ENCODE assay signal across 2 cellular contexts in the genomic region with DNA sequence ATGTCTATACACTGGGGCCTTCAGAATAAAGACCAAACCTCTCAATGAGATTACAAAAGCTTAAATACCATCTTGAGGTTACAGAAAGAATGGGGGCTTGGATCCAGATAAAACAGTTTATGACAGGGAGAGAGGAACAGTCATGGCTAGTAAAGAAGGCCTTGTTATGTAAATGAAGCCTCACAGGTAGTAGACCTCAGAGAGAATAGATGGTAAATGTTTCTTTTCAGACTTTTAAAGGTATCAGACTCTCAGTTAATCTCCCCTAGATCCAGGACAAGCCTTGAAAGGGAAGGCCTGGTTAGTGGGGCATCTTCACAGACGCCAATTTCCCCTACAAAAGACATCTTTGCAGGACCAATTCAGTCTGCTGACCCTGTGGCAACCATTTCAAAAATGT.
TF ChIP-seq lines count a peak whose summit lies in the region.

No MANE protein-coding gene starts in this region.

TF ChIP-seq in GM23338, 12 proteins besides CTCF, POLR2A, EP300 and RAD21:
- TF ChIP-seq, protein P1, sequence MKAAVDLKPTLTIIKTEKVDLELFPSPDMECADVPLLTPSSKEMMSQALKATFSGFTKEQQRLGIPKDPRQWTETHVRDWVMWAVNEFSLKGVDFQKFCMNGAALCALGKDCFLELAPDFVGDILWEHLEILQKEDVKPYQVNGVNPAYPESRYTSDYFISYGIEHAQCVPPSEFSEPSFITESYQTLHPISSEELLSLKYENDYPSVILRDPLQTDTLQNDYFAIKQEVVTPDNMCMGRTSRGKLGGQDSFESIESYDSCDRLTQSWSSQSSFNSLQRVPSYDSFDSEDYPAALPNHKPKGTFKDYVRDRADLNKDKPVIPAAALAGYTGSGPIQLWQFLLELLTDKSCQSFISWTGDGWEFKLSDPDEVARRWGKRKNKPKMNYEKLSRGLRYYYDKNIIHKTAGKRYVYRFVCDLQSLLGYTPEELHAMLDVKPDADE (IDR thresholded peaks at IDR 0.05), result no peak
- TF ChIP-seq, protein P2, sequence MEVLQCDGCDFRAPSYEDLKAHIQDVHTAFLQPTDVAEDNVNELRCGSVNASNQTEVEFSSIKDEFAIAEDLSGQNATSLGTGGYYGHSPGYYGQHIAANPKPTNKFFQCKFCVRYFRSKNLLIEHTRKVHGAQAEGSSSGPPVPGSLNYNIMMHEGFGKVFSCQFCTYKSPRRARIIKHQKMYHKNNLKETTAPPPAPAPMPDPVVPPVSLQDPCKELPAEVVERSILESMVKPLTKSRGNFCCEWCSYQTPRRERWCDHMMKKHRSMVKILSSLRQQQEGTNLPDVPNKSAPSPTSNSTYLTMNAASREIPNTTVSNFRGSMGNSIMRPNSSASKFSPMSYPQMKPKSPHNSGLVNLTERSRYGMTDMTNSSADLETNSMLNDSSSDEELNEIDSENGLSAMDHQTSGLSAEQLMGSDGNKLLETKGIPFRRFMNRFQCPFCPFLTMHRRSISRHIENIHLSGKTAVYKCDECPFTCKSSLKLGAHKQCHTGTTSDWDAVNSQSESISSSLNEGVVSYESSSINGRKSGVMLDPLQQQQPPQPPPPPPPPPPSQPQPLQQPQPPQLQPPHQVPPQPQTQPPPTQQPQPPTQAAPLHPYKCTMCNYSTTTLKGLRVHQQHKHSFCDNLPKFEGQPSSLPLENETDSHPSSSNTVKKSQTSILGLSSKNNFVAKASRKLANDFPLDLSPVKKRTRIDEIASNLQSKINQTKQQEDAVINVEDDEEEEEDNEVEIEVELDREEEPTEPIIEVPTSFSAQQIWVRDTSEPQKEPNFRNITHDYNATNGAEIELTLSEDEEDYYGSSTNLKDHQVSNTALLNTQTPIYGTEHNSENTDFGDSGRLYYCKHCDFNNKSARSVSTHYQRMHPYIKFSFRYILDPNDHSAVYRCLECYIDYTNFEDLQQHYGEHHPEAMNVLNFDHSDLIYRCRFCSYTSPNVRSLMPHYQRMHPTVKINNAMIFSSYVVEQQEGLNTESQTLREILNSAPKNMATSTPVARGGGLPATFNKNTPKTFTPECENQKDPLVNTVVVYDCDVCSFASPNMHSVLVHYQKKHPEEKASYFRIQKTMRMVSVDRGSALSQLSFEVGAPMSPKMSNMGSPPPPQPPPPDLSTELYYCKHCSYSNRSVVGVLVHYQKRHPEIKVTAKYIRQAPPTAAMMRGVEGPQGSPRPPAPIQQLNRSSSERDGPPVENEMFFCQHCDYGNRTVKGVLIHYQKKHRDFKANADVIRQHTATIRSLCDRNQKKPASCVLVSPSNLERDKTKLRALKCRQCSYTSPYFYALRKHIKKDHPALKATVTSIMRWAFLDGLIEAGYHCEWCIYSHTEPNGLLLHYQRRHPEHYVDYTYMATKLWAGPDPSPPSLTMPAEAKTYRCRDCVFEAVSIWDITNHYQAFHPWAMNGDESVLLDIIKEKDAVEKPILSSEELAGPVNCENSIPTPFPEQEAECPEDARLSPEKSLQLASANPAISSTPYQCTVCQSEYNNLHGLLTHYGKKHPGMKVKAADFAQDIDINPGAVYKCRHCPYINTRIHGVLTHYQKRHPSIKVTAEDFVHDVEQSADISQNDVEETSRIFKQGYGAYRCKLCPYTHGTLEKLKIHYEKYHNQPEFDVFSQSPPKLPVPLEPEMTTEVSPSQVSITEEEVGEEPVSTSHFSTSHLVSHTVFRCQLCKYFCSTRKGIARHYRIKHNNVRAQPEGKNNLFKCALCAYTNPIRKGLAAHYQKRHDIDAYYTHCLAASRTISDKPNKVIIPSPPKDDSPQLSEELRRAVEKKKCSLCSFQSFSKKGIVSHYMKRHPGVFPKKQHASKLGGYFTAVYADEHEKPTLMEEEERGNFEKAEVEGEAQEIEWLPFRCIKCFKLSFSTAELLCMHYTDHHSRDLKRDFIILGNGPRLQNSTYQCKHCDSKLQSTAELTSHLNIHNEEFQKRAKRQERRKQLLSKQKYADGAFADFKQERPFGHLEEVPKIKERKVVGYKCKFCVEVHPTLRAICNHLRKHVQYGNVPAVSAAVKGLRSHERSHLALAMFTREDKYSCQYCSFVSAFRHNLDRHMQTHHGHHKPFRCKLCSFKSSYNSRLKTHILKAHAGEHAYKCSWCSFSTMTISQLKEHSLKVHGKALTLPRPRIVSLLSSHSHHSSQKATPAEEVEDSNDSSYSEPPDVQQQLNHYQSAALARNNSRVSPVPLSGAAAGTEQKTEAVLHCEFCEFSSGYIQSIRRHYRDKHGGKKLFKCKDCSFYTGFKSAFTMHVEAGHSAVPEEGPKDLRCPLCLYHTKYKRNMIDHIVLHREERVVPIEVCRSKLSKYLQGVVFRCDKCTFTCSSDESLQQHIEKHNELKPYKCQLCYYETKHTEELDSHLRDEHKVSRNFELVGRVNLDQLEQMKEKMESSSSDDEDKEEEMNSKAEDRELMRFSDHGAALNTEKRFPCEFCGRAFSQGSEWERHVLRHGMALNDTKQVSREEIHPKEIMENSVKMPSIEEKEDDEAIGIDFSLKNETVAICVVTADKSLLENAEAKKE (CRISPR knock-in tag; IDR thresholded peaks at IDR 0.05), result 0 out of 2 replicates have a peak, but pooled peaks have one; percentile 39
- peak; percentile 55; the same call in 1 of the 2 replicates for TF ChIP-seq NANOG (IDR thresholded peaks at IDR 0.05; ENCODE audit: borderline replicate concordance)

TF ChIP-seq in H1, 55 proteins besides CTCF, POLR2A, EP300 and RAD21 (continued from another document):
- TF ChIP-seq KDM4A (IDR thresholded peaks at IDR 0.05; ENCODE audit: low read depth, low read length, severe bottlenecking) (no peak), SUZ12 (IDR thresholded peaks at IDR 0.05; ENCODE audit: low read length) (no peak), BCL11A (IDR thresholded peaks at IDR 0.05; ENCODE audit: low read depth in 2 of 2, low read length in 2 of 2) (no peak), YY1 (IDR thresholded peaks at IDR 0.05; ENCODE audit: low read depth, low read length) (no peak), NANOG (IDR thresholded peaks at IDR 0.05; ENCODE audit: insufficient read depth, low read depth, low read length, poor library complexity, severe bottlenecking) (peak; percentile 79), CEBPB (IDR thresholded peaks at IDR 0.05; ENCODE audit: low read depth, low read length) (no peak), TEAD4 (IDR thresholded peaks at IDR 0.05; ENCODE audit: low read depth, low read length) (no peak), CHD1 (IDR thresholded peaks at IDR 0.05; ENCODE audit: low read depth, low read length) (no peak), BRCA1 (IDR thresholded peaks at IDR 0.05; ENCODE audit: low read depth, low read length) (no peak), SP1 (IDR thresholded peaks at IDR 0.05; ENCODE audit: low read depth, low read length) (no peak), SAP30 (IDR thresholded peaks at IDR 0.05; ENCODE audit: insufficient read depth, insufficient replicate concordance, low read length) (no peak), PHF8 (conservative IDR thresholded peaks at IDR 0.05; ENCODE audit: low read depth, low read length) (no peak), POU5F1 (IDR thresholded peaks at IDR 0.05; ENCODE audit: low read depth, low read length) (peak; percentile 44; the same call in 1 of the 2 replicates), KDM5A (IDR thresholded peaks at IDR 0.05; ENCODE audit: low read length) (no peak)
- TF ChIP-seq, protein P3, sequence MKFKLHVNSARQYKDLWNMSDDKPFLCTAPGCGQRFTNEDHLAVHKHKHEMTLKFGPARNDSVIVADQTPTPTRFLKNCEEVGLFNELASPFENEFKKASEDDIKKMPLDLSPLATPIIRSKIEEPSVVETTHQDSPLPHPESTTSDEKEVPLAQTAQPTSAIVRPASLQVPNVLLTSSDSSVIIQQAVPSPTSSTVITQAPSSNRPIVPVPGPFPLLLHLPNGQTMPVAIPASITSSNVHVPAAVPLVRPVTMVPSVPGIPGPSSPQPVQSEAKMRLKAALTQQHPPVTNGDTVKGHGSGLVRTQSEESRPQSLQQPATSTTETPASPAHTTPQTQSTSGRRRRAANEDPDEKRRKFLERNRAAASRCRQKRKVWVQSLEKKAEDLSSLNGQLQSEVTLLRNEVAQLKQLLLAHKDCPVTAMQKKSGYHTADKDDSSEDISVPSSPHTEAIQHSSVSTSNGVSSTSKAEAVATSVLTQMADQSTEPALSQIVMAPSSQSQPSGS (IDR thresholded peaks at IDR 0.05; ENCODE audit: low read length), result no peak
- TF ChIP-seq, protein P4, sequence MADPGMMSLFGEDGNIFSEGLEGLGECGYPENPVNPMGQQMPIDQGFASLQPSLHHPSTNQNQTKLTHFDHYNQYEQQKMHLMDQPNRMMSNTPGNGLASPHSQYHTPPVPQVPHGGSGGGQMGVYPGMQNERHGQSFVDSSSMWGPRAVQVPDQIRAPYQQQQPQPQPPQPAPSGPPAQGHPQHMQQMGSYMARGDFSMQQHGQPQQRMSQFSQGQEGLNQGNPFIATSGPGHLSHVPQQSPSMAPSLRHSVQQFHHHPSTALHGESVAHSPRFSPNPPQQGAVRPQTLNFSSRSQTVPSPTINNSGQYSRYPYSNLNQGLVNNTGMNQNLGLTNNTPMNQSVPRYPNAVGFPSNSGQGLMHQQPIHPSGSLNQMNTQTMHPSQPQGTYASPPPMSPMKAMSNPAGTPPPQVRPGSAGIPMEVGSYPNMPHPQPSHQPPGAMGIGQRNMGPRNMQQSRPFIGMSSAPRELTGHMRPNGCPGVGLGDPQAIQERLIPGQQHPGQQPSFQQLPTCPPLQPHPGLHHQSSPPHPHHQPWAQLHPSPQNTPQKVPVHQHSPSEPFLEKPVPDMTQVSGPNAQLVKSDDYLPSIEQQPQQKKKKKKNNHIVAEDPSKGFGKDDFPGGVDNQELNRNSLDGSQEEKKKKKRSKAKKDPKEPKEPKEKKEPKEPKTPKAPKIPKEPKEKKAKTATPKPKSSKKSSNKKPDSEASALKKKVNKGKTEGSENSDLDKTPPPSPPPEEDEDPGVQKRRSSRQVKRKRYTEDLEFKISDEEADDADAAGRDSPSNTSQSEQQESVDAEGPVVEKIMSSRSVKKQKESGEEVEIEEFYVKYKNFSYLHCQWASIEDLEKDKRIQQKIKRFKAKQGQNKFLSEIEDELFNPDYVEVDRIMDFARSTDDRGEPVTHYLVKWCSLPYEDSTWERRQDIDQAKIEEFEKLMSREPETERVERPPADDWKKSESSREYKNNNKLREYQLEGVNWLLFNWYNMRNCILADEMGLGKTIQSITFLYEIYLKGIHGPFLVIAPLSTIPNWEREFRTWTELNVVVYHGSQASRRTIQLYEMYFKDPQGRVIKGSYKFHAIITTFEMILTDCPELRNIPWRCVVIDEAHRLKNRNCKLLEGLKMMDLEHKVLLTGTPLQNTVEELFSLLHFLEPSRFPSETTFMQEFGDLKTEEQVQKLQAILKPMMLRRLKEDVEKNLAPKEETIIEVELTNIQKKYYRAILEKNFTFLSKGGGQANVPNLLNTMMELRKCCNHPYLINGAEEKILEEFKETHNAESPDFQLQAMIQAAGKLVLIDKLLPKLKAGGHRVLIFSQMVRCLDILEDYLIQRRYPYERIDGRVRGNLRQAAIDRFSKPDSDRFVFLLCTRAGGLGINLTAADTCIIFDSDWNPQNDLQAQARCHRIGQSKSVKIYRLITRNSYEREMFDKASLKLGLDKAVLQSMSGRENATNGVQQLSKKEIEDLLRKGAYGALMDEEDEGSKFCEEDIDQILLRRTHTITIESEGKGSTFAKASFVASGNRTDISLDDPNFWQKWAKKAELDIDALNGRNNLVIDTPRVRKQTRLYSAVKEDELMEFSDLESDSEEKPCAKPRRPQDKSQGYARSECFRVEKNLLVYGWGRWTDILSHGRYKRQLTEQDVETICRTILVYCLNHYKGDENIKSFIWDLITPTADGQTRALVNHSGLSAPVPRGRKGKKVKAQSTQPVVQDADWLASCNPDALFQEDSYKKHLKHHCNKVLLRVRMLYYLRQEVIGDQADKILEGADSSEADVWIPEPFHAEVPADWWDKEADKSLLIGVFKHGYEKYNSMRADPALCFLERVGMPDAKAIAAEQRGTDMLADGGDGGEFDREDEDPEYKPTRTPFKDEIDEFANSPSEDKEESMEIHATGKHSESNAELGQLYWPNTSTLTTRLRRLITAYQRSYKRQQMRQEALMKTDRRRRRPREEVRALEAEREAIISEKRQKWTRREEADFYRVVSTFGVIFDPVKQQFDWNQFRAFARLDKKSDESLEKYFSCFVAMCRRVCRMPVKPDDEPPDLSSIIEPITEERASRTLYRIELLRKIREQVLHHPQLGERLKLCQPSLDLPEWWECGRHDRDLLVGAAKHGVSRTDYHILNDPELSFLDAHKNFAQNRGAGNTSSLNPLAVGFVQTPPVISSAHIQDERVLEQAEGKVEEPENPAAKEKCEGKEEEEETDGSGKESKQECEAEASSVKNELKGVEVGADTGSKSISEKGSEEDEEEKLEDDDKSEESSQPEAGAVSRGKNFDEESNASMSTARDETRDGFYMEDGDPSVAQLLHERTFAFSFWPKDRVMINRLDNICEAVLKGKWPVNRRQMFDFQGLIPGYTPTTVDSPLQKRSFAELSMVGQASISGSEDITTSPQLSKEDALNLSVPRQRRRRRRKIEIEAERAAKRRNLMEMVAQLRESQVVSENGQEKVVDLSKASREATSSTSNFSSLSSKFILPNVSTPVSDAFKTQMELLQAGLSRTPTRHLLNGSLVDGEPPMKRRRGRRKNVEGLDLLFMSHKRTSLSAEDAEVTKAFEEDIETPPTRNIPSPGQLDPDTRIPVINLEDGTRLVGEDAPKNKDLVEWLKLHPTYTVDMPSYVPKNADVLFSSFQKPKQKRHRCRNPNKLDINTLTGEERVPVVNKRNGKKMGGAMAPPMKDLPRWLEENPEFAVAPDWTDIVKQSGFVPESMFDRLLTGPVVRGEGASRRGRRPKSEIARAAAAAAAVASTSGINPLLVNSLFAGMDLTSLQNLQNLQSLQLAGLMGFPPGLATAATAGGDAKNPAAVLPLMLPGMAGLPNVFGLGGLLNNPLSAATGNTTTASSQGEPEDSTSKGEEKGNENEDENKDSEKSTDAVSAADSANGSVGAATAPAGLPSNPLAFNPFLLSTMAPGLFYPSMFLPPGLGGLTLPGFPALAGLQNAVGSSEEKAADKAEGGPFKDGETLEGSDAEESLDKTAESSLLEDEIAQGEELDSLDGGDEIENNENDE (IDR thresholded peaks at IDR 0.05; ENCODE audit: insufficient replicate concordance, low read length), result peak; percentile 39
- TF ChIP-seq, protein P5, sequence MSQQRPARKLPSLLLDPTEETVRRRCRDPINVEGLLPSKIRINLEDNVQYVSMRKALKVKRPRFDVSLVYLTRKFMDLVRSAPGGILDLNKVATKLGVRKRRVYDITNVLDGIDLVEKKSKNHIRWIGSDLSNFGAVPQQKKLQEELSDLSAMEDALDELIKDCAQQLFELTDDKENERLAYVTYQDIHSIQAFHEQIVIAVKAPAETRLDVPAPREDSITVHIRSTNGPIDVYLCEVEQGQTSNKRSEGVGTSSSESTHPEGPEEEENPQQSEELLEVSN (IDR thresholded peaks at IDR 0.05), result no peak
